ENCODE assay signal across 1 cellular context in the genomic region with DNA sequence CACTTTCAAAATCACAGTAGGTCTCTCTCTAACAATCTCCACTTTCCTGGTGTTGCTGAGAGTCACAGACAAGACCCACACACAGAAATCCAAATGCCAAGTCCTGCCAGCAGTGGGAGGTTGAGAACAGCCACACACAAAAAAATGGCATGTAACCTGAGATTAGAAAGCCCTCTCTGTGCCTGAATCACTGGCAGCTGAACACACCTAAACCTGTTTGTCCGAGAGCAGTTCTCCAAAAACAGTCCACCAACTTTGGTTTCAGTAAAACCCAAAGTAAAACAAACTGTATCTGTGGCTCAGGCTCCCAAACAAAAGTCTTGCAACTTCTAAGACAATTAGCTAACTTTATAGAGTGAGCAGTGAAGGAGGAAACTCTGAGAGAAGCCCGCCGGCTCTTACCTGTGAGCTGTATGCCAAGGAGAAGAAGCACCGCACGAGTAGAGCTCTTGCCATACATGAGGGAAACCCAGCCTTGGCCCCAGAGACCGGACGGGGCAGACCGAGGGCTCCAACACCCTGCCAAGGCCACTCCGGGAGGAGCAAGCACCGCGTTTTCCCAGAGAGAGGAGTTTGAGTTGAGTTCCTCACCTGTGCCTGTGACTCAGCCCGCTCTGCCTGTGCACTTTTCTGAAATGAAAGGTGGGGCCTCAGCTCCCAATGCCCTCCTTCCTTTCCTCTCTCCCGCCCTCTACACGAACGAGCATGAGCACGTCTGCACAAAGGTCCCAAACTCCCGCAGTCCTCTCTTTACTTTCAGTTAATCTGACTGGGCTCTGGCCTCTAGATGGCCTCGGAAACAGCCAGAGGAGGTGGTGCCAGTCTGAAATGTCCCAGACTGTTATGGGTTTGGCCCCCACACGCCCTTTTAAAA.
TF ChIP-seq lines count a peak whose summit lies in the region.

A gene (minus strand): TSS at position 604 of the 874 bp plus-strand sequence. CDS start 144 bp downstream, at position 460.

TF ChIP-seq in endothelial cell of umbilical vein, 7 proteins besides CTCF, POLR2A, EP300 and RAD21 (continued from another document):
- TF ChIP-seq EZH2 (IDR thresholded peaks at IDR 0.05; ENCODE audit: borderline replicate concordance, low read depth, low read length, severe bottlenecking), result no peak
